Comparison of ENCODE assay signal across 19 cellular contexts in the genomic region with DNA sequence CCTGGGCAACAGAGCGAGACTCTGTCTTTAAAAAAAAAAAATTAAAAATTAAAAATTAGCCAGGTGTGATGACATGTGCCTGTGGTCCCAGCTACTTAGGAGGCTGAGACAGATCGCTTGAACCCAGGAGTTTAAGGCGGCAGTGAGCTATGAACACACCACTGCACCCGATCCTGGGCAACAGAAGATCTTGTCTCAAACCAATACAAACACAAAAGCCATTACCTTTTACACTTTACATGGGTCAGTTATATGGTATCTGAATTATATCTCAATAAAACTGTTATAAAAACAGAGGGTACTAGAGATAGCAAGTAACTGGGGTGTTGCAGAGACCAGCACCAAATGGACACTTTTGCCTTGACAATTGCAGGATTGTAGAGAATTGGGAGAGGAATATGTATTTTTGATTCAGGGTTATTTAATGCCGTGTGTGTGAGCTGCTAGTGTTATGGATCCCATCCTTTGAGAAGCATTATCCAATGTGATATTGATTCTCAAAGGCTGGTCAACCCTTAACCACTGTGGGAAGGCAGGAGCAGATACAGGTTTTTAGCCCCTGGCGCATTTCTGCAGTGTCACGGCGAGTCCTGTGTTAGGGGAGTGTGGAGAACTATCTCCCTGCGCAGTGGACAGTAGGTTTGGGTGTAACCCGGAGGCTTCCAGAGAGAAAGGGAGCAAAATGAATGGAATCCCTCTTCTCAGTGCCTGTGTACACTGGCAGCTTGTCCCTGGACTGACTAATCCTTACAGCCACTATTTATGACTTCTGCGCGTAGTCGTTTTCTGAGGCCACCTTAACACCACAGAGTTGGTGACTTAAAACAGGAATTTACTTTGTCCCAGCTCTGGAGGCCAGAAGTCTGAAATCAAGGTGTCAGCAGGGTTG. TPM values are rescaled to one million over a fixed set of nuclear protein-coding genes. Genes with fewer than 3 reads are reported as not detected.
DNase-seq lines count a peak whose midpoint lies in the region; ATAC-seq and TF ChIP-seq lines count a peak whose summit lies in the region.
"Had no signal": no experiment of that assay in that cellular context is flagged by ENCODE, and none has a peak within 500 bp of the region (broad histone marks: within the 10 kb centered on the region; RNA-seq: fewer than 3 reads in every experiment).

No MANE protein-coding gene starts in this region.

- H3K4me3 Mint-ChIP-seq in activated CD4-positive, alpha-beta T cell treated with anti-CD3 and anti-CD28 coated beads for 36 hours, result no peak overlapping the region
- peak overlapping the region in 1 of 5 experiments; percentile 28 for H3K4me3 Mint-ChIP-seq in brain
- H3K4me3 Mint-ChIP-seq: H9; natural killer cell treated with Interleukin-12 subunit alpha and Interleukin-12 subunit beta and Interleukin-15 and Interleukin-18, amount 100 ng/mL, for 72 hours had no signal

- H3K9me3 ChIP-seq in Karpas-422 (ENCODE audit: low read length) (no peaks in the 10 kb centered on the region), osteoblast (ENCODE audit: low read depth, low read length) (no peaks in the 10 kb centered on the region)
- H3K9me3 ChIP-seq: esophagus squamous epithelium, left lung had no signal

- peaks cover 44% of the 10 kb centered on the region for H3K4me1 Mint-ChIP-seq in activated CD4-positive, alpha-beta T cell treated with anti-CD3 and anti-CD28 coated beads for 36 hours
- peaks cover 57% of the 10 kb centered on the region for H3K4me1 Mint-ChIP-seq in brain

- H3K27ac ChIP-seq in Karpas-422 (ENCODE audit: low read length) (no peak overlapping the region; the same call in 1 of the 2 replicates), osteoblast (ENCODE audit: low read depth, low read length) (peak overlapping the region; percentile 30)
- H3K27ac ChIP-seq: left lung had no signal

- H3K9me2 ChIP-seq in Karpas-422 (replicated peaks; ENCODE audit: insufficient read depth, low read length), result no peaks in the 10 kb centered on the region

- CTCF ChIA-PET in activated CD4-positive, alpha-beta T cell treated with anti-CD3 and anti-CD28 coated beads for 36 hours (lab: Charles Lee), result interaction anchor here (0.6 to 3.4 kb wide), 8 partner anchors 10 to 740 kb away, joined by 3 to 23 read pairs (median 4); a partner anchor contains a TSS

- DNase-seq in activated CD4-positive, alpha-beta T cell treated with anti-CD3 and anti-CD28 coated beads for 36 hours, result peak; percentile 8
- no peak for DNase-seq in activated CD4-positive, alpha-beta T cell treated with anti-CD3 and anti-CD28 coated beads, Interleukin-2, amount 50 U/mL, for 1 hour
- DNase-seq in Karpas-422, result peak; percentile 33
- peak; percentile 62 for DNase-seq in osteoblast (ENCODE audit: insufficient read length, low spot score, missing footprints)
- DNase-seq in Ammon's horn (ENCODE audit: low spot score), result no peak
- DNase-seq in activated CD4-positive, CD25-positive, alpha-beta regulatory T cell treated with anti-CD3 and anti-CD28 coated beads, Interleukin-2, amount 50 U/mL, for 72 hours, result no peak
- DNase-seq: activated CD4-positive, alpha-beta T cell treated with anti-CD3 and anti-CD28 coated beads, Interleukin-2, amount 50 U/mL, for 4 hours; DMS 273 treated with DMSO at 0.1 percent for 48 hours; esophagus squamous epithelium; H9; NCI-H187 treated with DMSO at 0.1 percent for 48 hours; right cardiac atrium; stimulated activated naive CD4-positive, alpha-beta T cell had no signal

- no peaks in the 10 kb centered on the region for H3K27me3 Mint-ChIP-seq in activated CD4-positive, alpha-beta T cell treated with anti-CD3 and anti-CD28 coated beads for 36 hours
- H3K27me3 Mint-ChIP-seq in brain, result peaks cover 9% of the 10 kb centered on the region
- H3K27me3 Mint-ChIP-seq: activated naive CD8-positive, alpha-beta T cell; natural killer cell treated with Interleukin-12 subunit alpha and Interleukin-12 subunit beta and Interleukin-15 and Interleukin-18, amount 100 ng/mL, for 72 hours had no signal

- H3K27me3 ChIP-seq in Karpas-422 (ENCODE audit: low read length) (no peaks in the 10 kb centered on the region), osteoblast (ENCODE audit: insufficient read depth, low read length) (no peaks in the 10 kb centered on the region)
- H3K27me3 ChIP-seq: esophagus squamous epithelium, left lung had no signal

- H2AFZ ChIP-seq in Karpas-422 (ENCODE audit: low read length) (no peak overlapping the region), osteoblast (ENCODE audit: low read length) (peak overlapping the region; percentile 10)

- H4K20me1 ChIP-seq in Karpas-422 (ENCODE audit: insufficient read depth, low read depth, low read length) (0 out of 2 replicates have a peak, but pooled peaks cover 8% of the 10 kb centered on the region), osteoblast (ENCODE audit: insufficient read depth, low read length) (peaks cover 25% of the 10 kb centered on the region)

- H3K36me3 Mint-ChIP-seq in activated CD4-positive, alpha-beta T cell treated with anti-CD3 and anti-CD28 coated beads for 36 hours (ENCODE audit: low read depth), result peaks cover 33% of the 10 kb centered on the region
- peaks cover 29% of the 10 kb centered on the region for H3K36me3 Mint-ChIP-seq in brain

- TF ChIP-seq CTCF in brain (conservative IDR thresholded peaks at IDR 0.05), result no peak
- no peak for TF ChIP-seq CTCF in osteoblast (IDR thresholded peaks at IDR 0.05; ENCODE audit: extremely low read depth, low read depth, low read length)

- H3K36me3 ChIP-seq in Karpas-422 (ENCODE audit: insufficient read depth, low read length) (peaks cover 20% of the 10 kb centered on the region; the same call in 1 of the 2 replicates), osteoblast (ENCODE audit: insufficient read depth, low read length) (peaks cover 29% of the 10 kb centered on the region)

- H3K27ac Mint-ChIP-seq in activated CD4-positive, alpha-beta T cell treated with anti-CD3 and anti-CD28 coated beads for 36 hours, result peak overlapping the region; percentile 86
- peak overlapping the region in 4 of 5 experiments; percentile 43 to 83 (median 72) for H3K27ac Mint-ChIP-seq in brain
- H3K27ac Mint-ChIP-seq: H9 had no signal

- H3K4me2 ChIP-seq in Karpas-422 (ENCODE audit: low read depth, low read length, poor library complexity, severe bottlenecking), result no peak overlapping the region
- peak overlapping the region; percentile 14 for H3K4me2 ChIP-seq in osteoblast (ENCODE audit: insufficient read depth, low read length)

- H3K4me3 ChIP-seq in Karpas-422 (ENCODE audit: low read length) (no peak overlapping the region), osteoblast (ENCODE audit: insufficient read depth, low read length) (no peak overlapping the region)
- H3K4me3 ChIP-seq: esophagus squamous epithelium, left lung had no signal

- ATAC-seq in activated CD4-positive, alpha-beta T cell treated with anti-CD3 and anti-CD28 coated beads for 36 hours, result no peak
- no peak for ATAC-seq in HG03342 (IDR thresholded peaks at IDR 0.05; ENCODE audit: unreplicated experiment)

- no peaks in the 10 kb centered on the region for H3K9me3 Mint-ChIP-seq in activated CD4-positive, alpha-beta T cell treated with anti-CD3 and anti-CD28 coated beads for 36 hours (ENCODE audit: low read depth)
- H3K9me3 Mint-ChIP-seq in brain, result peaks cover 0 to 5% (median 3%) of the 10 kb centered on the region in 5 experiments
- H3K9me3 Mint-ChIP-seq: H9; natural killer cell treated with Interleukin-12 subunit alpha and Interleukin-12 subunit beta and Interleukin-15 and Interleukin-18, amount 100 ng/mL, for 72 hours had no signal

- intact Hi-C loops in activated CD4-positive, alpha-beta T cell treated with anti-CD3 and anti-CD28 coated beads for 36 hours (cut with DNase I, micrococcal nuclease), result no loop called here

- peak overlapping the region; percentile 14; the same call in 1 of the 2 replicates for H3K9ac ChIP-seq in Karpas-422 (ENCODE audit: low read length)

- H3K4me1 ChIP-seq in Karpas-422 (ENCODE audit: low read length), result peaks cover 44% of the 10 kb centered on the region
- peaks cover 29% of the 10 kb centered on the region for H3K4me1 ChIP-seq in osteoblast (ENCODE audit: insufficient read depth, low read length)

- H3K79me2 ChIP-seq in Karpas-422 (ENCODE audit: low read length), result peaks cover 58% of the 10 kb centered on the region
- peaks cover 77% of the 10 kb centered on the region for H3K79me2 ChIP-seq in osteoblast (ENCODE audit: insufficient read depth, low read length)

- POLR2A ChIA-PET in activated CD4-positive, alpha-beta T cell treated with anti-CD3 and anti-CD28 coated beads for 36 hours (lab: Charles Lee), result no interaction called here

RNA-seq across cellular contexts. Expression of a gene that starts 4.3 kb away (rescaled TPM):
- total RNA-seq in activated CD4-positive, alpha-beta T cell treated with anti-CD3 and anti-CD28 coated beads for 36 hours, result 10 to 100 TPM; 50.4 to 56.2 TPM
- total RNA-seq in Karpas-422 (2014; rRNA removed; shearing (Covaris generic); ENCODE audit: low replicate concordance), result 70.6 and 127 TPM in 2 replicates
- polyA plus RNA-seq in brain (ENCODE audit: insufficient read depth, low read depth, low replicate concordance), result 65.0 TPM
- 29.7 and 33.0 TPM in 2 replicates for total RNA-seq in osteoblast

RNA-seq across cellular contexts. Expression of a gene that starts 25.5 kb away (rescaled TPM):
- under 1 TPM; 0.59 to 0.65 TPM for total RNA-seq in activated CD4-positive, alpha-beta T cell treated with anti-CD3 and anti-CD28 coated beads for 36 hours
- total RNA-seq in Karpas-422 (2014; rRNA removed; shearing (Covaris generic); ENCODE audit: low replicate concordance), result 17.9 and 30.3 TPM in 2 replicates
- 5.2 TPM for polyA plus RNA-seq in brain (ENCODE audit: insufficient read depth, low read depth, low replicate concordance)
- total RNA-seq in osteoblast, result 4.3 and 7.4 TPM in 2 replicates

RNA-seq across cellular contexts. Expression of a gene that starts 34.3 kb away (rescaled TPM):
- not detected for total RNA-seq in activated CD4-positive, alpha-beta T cell treated with anti-CD3 and anti-CD28 coated beads for 36 hours
- not detected in 2 replicates for total RNA-seq in Karpas-422 (2014; rRNA removed; shearing (Covaris generic); ENCODE audit: low replicate concordance)
- 0.31 TPM for polyA plus RNA-seq in brain (ENCODE audit: insufficient read depth, low read depth, low replicate concordance)
- under 0.01 TPM in 1 of 2 replicates, not detected in the other for total RNA-seq in osteoblast
- total RNA-seq: H9; natural killer cell treated with Interleukin-12 subunit alpha and Interleukin-12 subunit beta and Interleukin-15 and Interleukin-18, amount 100 ng/mL, for 72 hours; T-helper 2 cell treated with Interferon-gamma antibody and Interleukin-4, amounts not matched to agents 100 ng/mL and 5 ng/mL, for 36 hours had no signal

Comparison
In these comparisons a context has a peak if more than half of its experiments do, and no peak if none do; other contexts are left out.
1. DNase-seq: peak in activated CD4-positive, alpha-beta T cell treated with anti-CD3 and anti-CD28 coated beads for 36 hours (single experiment), Karpas-422 (single experiment) and osteoblast (single experiment); none in activated CD4-positive, alpha-beta T cell treated with anti-CD3 and anti-CD28 coated beads, Interleukin-2, amount 50 U/mL, for 1 hour (single experiment), Ammon's horn (single experiment) and activated CD4-positive, CD25-positive, alpha-beta regulatory T cell treated with anti-CD3 and anti-CD28 coated beads, Interleukin-2, amount 50 U/mL, for 72 hours (single experiment).